Comparison of ENCODE assay signal across 23 cellular contexts in genomic region chr2:42846026-42846425, GRCh38. TPM values are rescaled to one million over a fixed set of nuclear protein-coding genes. Genes with fewer than 3 reads are reported as not detected.
A peak's percentile ranks its signal among the peaks of the same experiment; 100 is the strongest.
DNase-seq lines count a peak whose midpoint lies in the region; ATAC-seq and TF ChIP-seq lines count a peak whose summit lies in the region.
"Had no signal": no experiment of that assay in that cellular context is flagged by ENCODE, and none has a peak within 500 bp of the region (broad histone marks: within the 10 kb centered on the region; RNA-seq: fewer than 3 reads in every experiment).

No MANE protein-coding gene starts in this region.

- no peaks in the 10 kb centered on the region for H3K27me3 ChIP-seq in uterus
- H3K27me3 ChIP-seq: dorsolateral prefrontal cortex had no signal

- no peak for TF ChIP-seq CTCF in uterus (IDR thresholded peaks at IDR 0.05)

- intact Hi-C loops in cardiac septum (cut with DNase I) (no loop called here), Right ventricle myocardium superior (cut with DNase I) (no loop called here), sciatic nerve (cut with DNase I) (no loop called here), uterus (cut with DNase I; ENCODE audit: low total_unique reads) (no loop called here)

- H3K9me3 ChIP-seq in uterus = no peaks in the 10 kb centered on the region

- ATAC-seq in Right ventricle myocardium superior (ENCODE audit: poor library complexity) = no peak
- no peak for ATAC-seq in sciatic nerve
- ATAC-seq in GM18519 (IDR thresholded peaks at IDR 0.05; ENCODE audit: low FRiP score, unreplicated experiment) = no peak
- ATAC-seq: natural killer cell treated with Interleukin-12 subunit alpha and Interleukin-12 subunit beta and Interleukin-15 and Interleukin-18, amount 100 ng/mL, for 72 hours; stimulated activated naive B cell treated with anti-CD40 and anti-IgM and Interleukin-4, amounts not matched to agents 10 μg/mL and 1 μg/mL and 100 μg/mL, for 72 hours; T-cell had no signal

- DNase-seq in cardiac septum (ENCODE audit: low spot score) = peak; percentile 57
- no peak for DNase-seq in Right ventricle myocardium superior
- DNase-seq in islet precursor cell = peak; percentile 12
- peak; percentile 53 for DNase-seq in sciatic nerve (ENCODE audit: low spot score)
- DNase-seq in uterus = peak; percentile 13 to 17
- DNase-seq in EL = no peak
- no peak for DNase-seq in NCI-H1694 (lab: John Stamatoyannopoulos, UW)
- DNase-seq: activated CD8-positive, alpha-beta memory T cell treated with anti-CD3 and anti-CD28 coated beads for 24 hours; activated naive CD4-positive, alpha-beta T cell treated with anti-CD3 and anti-CD28 coated beads for 36 hours; activated T-cell treated with anti-CD3 and anti-CD28 coated beads, Interleukin-2, amount 50 U/mL, for 24 hours; caudate nucleus; CD8-positive, alpha-beta memory T cell; DMS153; KG1; NCI-H774; stimulated activated CD4-positive, alpha-beta T cell treated with anti-CD3 and anti-CD28 coated beads, Interleukin-2, amount 100 ng/mL, for 48 hours; stimulated activated naive B cell treated with anti-CD40 and anti-IgM and Interleukin-4, amounts not matched to agents 10 μg/mL and 1 μg/mL and 100 μg/mL, for 72 hours; T-cell had no signal

- peaks cover 0 to 15% of the 10 kb centered on the region in 2 donors for H3K4me1 ChIP-seq in uterus

- no peaks in the 10 kb centered on the region for H3K36me3 ChIP-seq in uterus

- H3K27ac ChIP-seq in uterus = peak overlapping the region; percentile 83 to 86

- no peak for TF ChIP-seq POLR2A in uterus (IDR thresholded peaks at IDR 0.05)

- no peak overlapping the region for H3K4me3 ChIP-seq in uterus

RNA-seq across cellular contexts. Expression of gene HAAO, which starts 53.6 kb away (rescaled TPM):
- total RNA-seq in cardiac septum (2.5 TPM), Right ventricle myocardium superior (2.3 TPM), sciatic nerve (14.3 TPM), uterus (10 to 100 TPM in 3 of 4 donors, 1 to 10 TPM in 1; 3.1 to 25.1 (median 20.8) TPM)
- total RNA-seq: A172; HT1080; natural killer cell treated with Interleukin-12 subunit alpha and Interleukin-12 subunit beta and Interleukin-15 and Interleukin-18, amount 100 ng/mL, for 72 hours had no signal

Comparison
In these comparisons a context has a peak if more than half of its experiments do, and no peak if none do; other contexts are left out.
1. DNase-seq: peak in cardiac septum (single experiment), islet precursor cell (single experiment), sciatic nerve (single experiment) and uterus (2 of 2); none in Right ventricle myocardium superior (single experiment), EL (single experiment) and NCI-H1694 (single experiment).